8 cellular contexts compared by ENCODE assay signal in genomic region chr1:186183219-186183618, GRCh38.
A peak's percentile ranks its signal among the peaks of the same experiment; 100 is the strongest.
DNase-seq lines count a peak whose midpoint lies in the region; ATAC-seq and TF ChIP-seq lines count a peak whose summit lies in the region.

No MANE protein-coding gene starts in this region.

- H3K27me3 ChIP-seq in mammary epithelial cell (ENCODE audit: insufficient read depth, low read length) (no peaks in the 10 kb centered on the region), thyroid gland (no peaks in the 10 kb centered on the region)

- H3K9ac ChIP-seq in mammary epithelial cell (ENCODE audit: insufficient read depth, low read length) = no peak overlapping the region

- no TSS peak for BruUV-seq in mammary epithelial cell (replicated peaks; lab: Mats Ljungman, UMichigan)

- no peaks in the 10 kb centered on the region for H4K20me1 ChIP-seq in mammary epithelial cell (ENCODE audit: insufficient read depth, low read length)

- intact Hi-C loops in mammary epithelial cell (cut with micrococcal nuclease) (no loop called here), thyroid gland (cut with DNase I) (loop anchor here (10.0 kb wide), 1 partner anchor 118 kb away; no protein-coding TSS in a partner anchor)

- dilution Hi-C loops in mammary epithelial cell (cut with HindIII; ENCODE audit: low sequenced_read_pairs) = no loop called here

- ATAC-seq in GM19397 (IDR thresholded peaks at IDR 0.05; ENCODE audit: unreplicated experiment) (peak; percentile 53), HG03439 (IDR thresholded peaks at IDR 0.05; ENCODE audit: unreplicated experiment) (peak; percentile 58)

- H3K4me1 ChIP-seq in mammary epithelial cell (ENCODE audit: insufficient read depth, low read length) (peaks cover 57% of the 10 kb centered on the region), thyroid gland (peaks cover 28 to 30% of the 10 kb centered on the region in 2 donors)

- no peaks in the 10 kb centered on the region for H3K79me2 ChIP-seq in mammary epithelial cell (ENCODE audit: insufficient read depth, low read length)

- peak; percentile 54 for DNase-seq in AG08395 (ENCODE audit: low spot score)
- DNase-seq in mammary epithelial cell = peak; percentile 94
- DNase-seq in thyroid gland = peak; percentile 22 to 41
- DNase-seq in HT-29 (ENCODE audit: low spot score) = no peak
- no peak for DNase-seq in NCI-H345 treated with DMSO at 0.1 percent for 48 hours (lab: John Stamatoyannopoulos, UW; ENCODE audit: unreplicated experiment)
- no peak for DNase-seq in SK-N-DZ (ENCODE audit: low spot score)

- in situ Hi-C loops in mammary epithelial cell (cut with MboI; ENCODE audit: low sequenced_read_pairs in 2 of 2) = no loop called here

- H3K9me3 ChIP-seq in mammary epithelial cell (replicated peaks; ENCODE audit: insufficient read depth, low read length) (no peaks in the 10 kb centered on the region), thyroid gland (no peaks in the 10 kb centered on the region)

- H3K4me3 ChIP-seq in mammary epithelial cell (replicated peaks in 1 of 3; ENCODE audit: insufficient read depth in 1 of 3, low read depth in 2 of 3, low read length in 3 of 3) (no peak overlapping the region), thyroid gland (replicated peaks in 1 of 3) (no peak overlapping the region)

- TF ChIP-seq POLR2A in thyroid gland (IDR thresholded peaks at IDR 0.05) = no peak

- no peak overlapping the region for H2AFZ ChIP-seq in mammary epithelial cell (ENCODE audit: low read depth, low read length)

- H3K36me3 ChIP-seq in mammary epithelial cell (ENCODE audit: insufficient read depth, low read length) (no peaks in the 10 kb centered on the region), thyroid gland (no peaks in the 10 kb centered on the region)

- H3K27ac ChIP-seq in mammary epithelial cell (ENCODE audit: insufficient read depth, low read depth, low read length) (peak overlapping the region; percentile 85), thyroid gland (peak overlapping the region; percentile 87 to 97 (median 96))

- TF ChIP-seq CTCF in mammary epithelial cell (conservative IDR thresholded peaks at IDR 0.05 in 1 of 2, IDR thresholded peaks at IDR 0.05 in 1 of 2; ENCODE audit: extremely low read depth in 1 of 2, insufficient read depth in 1 of 2, low read depth in 1 of 2, low read length in 2 of 2) (no peak), thyroid gland (IDR thresholded peaks at IDR 0.05) (no peak)

- CTCF ChIA-PET in mammary epithelial cell (lab: Charles Lee; ENCODE audit: low non-redundant PET) = no interaction called here

- WGBS in mammary epithelial cell (ENCODE audit: low coverage, missing lambda C conversion rate) = 0% methylated on average over 1 of the region's 1 CpG
- WGBS in thyroid gland, 2 donors = 48 to 70% methylated on average over 1 of the region's 1 CpG

- H3K4me2 ChIP-seq in mammary epithelial cell (ENCODE audit: insufficient read depth, low read depth, low read length) = peak overlapping the region; percentile 26

Comparison
In these comparisons a context has a peak if more than half of its experiments do, and no peak if none do; other contexts are left out.
1. DNase-seq: peak in AG08395 (single experiment), mammary epithelial cell (single experiment) and thyroid gland (2 of 2); none in HT-29 (single experiment), NCI-H345 treated with DMSO at 0.1 percent for 48 hours (single experiment) and SK-N-DZ (single experiment).